In genomic region chr4:8905773-8906667, GRCh38 we compare ENCODE assay signal across 29 cellular contexts. TPM values are rescaled to one million over a fixed set of nuclear protein-coding genes. Genes with fewer than 3 reads are reported as not detected.
DNase-seq lines count a peak whose midpoint lies in the region; ATAC-seq and TF ChIP-seq lines count a peak whose summit lies in the region.
"Had no signal": no experiment of that assay in that cellular context is flagged by ENCODE, and none has a peak within 500 bp of the region (broad histone marks: within the 10 kb centered on the region; RNA-seq: fewer than 3 reads in every experiment).

No MANE protein-coding gene starts in this region.

- no peaks in the 10 kb centered on the region for H3K27me3 Mint-ChIP-seq in activated B cell treated with CpG ODN at 0.5 μM for 24 hours
- H3K27me3 Mint-ChIP-seq in activated CD4-positive, alpha-beta T cell treated with anti-CD3 and anti-CD28 coated beads for 36 hours: no peaks in the 10 kb centered on the region
- H3K27me3 Mint-ChIP-seq: central memory CD8-positive, alpha-beta T cell had no signal

- H3K27ac ChIP-seq in heart right ventricle (no peak overlapping the region), upper lobe of right lung (no peak overlapping the region)
- H3K27ac ChIP-seq: ascending aorta, parathyroid adenoma, SJCRH30, transverse colon had no signal

- intact Hi-C loops in cardiac septum (cut with DNase I): no loop called here
- intact Hi-C loops in heart right ventricle (cut with DNase I): no loop called here
- intact Hi-C loops in activated B cell treated with CpG ODN at 0.5 μM for 24 hours (cut with micrococcal nuclease): no loop called here
- intact Hi-C loops in upper lobe of right lung (cut with DNase I): no loop called here
- intact Hi-C loops in activated CD4-positive, alpha-beta T cell treated with anti-CD3 and anti-CD28 coated beads for 36 hours (cut with DNase I, micrococcal nuclease): no loop called here

- H3K9me3 ChIP-seq in heart right ventricle: peaks cover 0 to 25% (median 13%) of the 10 kb centered on the region in 11 donors
- H3K9me3 ChIP-seq in upper lobe of right lung: peaks cover 3% of the 10 kb centered on the region

- H3K36me3 ChIP-seq in heart right ventricle: no peaks in the 10 kb centered on the region
- no peaks in the 10 kb centered on the region for H3K36me3 ChIP-seq in upper lobe of right lung
- H3K36me3 ChIP-seq: ascending aorta, SJCRH30, transverse colon had no signal

- no peak for TF ChIP-seq CTCF in heart right ventricle (IDR thresholded peaks at IDR 0.05)
- no peak for TF ChIP-seq CTCF in activated B cell treated with CpG ODN at 0.5 μM for 24 hours (IDR thresholded peaks at IDR 0.05)
- no peak for TF ChIP-seq CTCF in upper lobe of right lung (IDR thresholded peaks at IDR 0.05)

- POLR2A ChIA-PET in activated B cell treated with CpG ODN at 0.5 μM for 24 hours (lab: Charles Lee): no interaction called here
- POLR2A ChIA-PET in activated CD4-positive, alpha-beta T cell treated with anti-CD3 and anti-CD28 coated beads for 36 hours (lab: Charles Lee): no interaction called here

- no peak overlapping the region for H3K4me3 Mint-ChIP-seq in activated B cell treated with CpG ODN at 0.5 μM for 24 hours
- H3K4me3 Mint-ChIP-seq in activated CD4-positive, alpha-beta T cell treated with anti-CD3 and anti-CD28 coated beads for 36 hours: no peak overlapping the region
- H3K4me3 Mint-ChIP-seq: central memory CD8-positive, alpha-beta T cell; memory B cell had no signal

- no peak overlapping the region for H3K27ac Mint-ChIP-seq in activated B cell treated with CpG ODN at 0.5 μM for 24 hours
- no peak overlapping the region for H3K27ac Mint-ChIP-seq in activated CD4-positive, alpha-beta T cell treated with anti-CD3 and anti-CD28 coated beads for 36 hours
- H3K27ac Mint-ChIP-seq: memory B cell, naive B cell had no signal

- H3K27me3 ChIP-seq in heart right ventricle: peaks cover 4 to 46% (median 40%) of the 10 kb centered on the region in 7 donors
- H3K27me3 ChIP-seq in upper lobe of right lung: no peaks in the 10 kb centered on the region
- H3K27me3 ChIP-seq: ascending aorta had no signal

- WGBS in heart right ventricle, 2 donors: 82 to 85% methylated on average over 33 of the region's 33 CpGs

- no peaks in the 10 kb centered on the region for H3K4me1 ChIP-seq in heart right ventricle
- H3K4me1 ChIP-seq in upper lobe of right lung: no peaks in the 10 kb centered on the region
- H3K4me1 ChIP-seq: ascending aorta, parathyroid adenoma, SJCRH30, transverse colon had no signal

- H3K4me3 ChIP-seq in heart right ventricle: no peak overlapping the region
- no peak overlapping the region for H3K4me3 ChIP-seq in upper lobe of right lung
- H3K4me3 ChIP-seq: ascending aorta, SJCRH30, transverse colon had no signal

- H3K4me1 Mint-ChIP-seq in activated B cell treated with CpG ODN at 0.5 μM for 24 hours: no peaks in the 10 kb centered on the region
- H3K4me1 Mint-ChIP-seq in activated CD4-positive, alpha-beta T cell treated with anti-CD3 and anti-CD28 coated beads for 36 hours: no peaks in the 10 kb centered on the region
- H3K4me1 Mint-ChIP-seq: central memory CD8-positive, alpha-beta T cell; memory B cell; naive B cell had no signal

- DNase-seq in cardiac septum (ENCODE audit: low spot score): peak; percentile 67
- no peak for DNase-seq in heart right ventricle
- peak; percentile 6 for DNase-seq in activated B cell treated with CpG ODN at 0.5 μM for 24 hours
- peak; percentile 82 for DNase-seq in mesenteric fat pad (ENCODE audit: low spot score)
- DNase-seq in upper lobe of right lung: peak; percentile 53
- DNase-seq in activated CD4-positive, alpha-beta T cell treated with anti-CD3 and anti-CD28 coated beads for 36 hours: no peak
- DNase-seq: activated gamma-delta T cell treated with Interleukin-2 at 50 U/mL for 16 hours; DND-41; effector CD4-positive, alpha-beta T cell; foreskin melanocyte; HCEC 1CT; hypothalamus; KG1; naive B cell; NCI-H1694 treated with DMSO at 0.1 percent for 48 hours; NCI-H226; NCI-H774; SJCRH30; stimulated activated CD4-positive, alpha-beta T cell treated with anti-CD3 and anti-CD28 coated beads, Interleukin-2, amount 100 ng/mL, for 48 hours; stimulated activated naive CD8-positive, alpha-beta T cell treated with anti-CD3 and anti-CD28 coated beads, Interleukin-15, Interleukin-2, amounts not matched to agents 100 U/mL and 50 U/mL, for 24 hours; T-helper 2 cell; transverse colon had no signal

- ATAC-seq in heart right ventricle: no peak
- no peak for ATAC-seq in activated B cell treated with CpG ODN at 0.5 μM for 24 hours (ENCODE audit: low read depth)
- ATAC-seq in upper lobe of right lung: no peak
- ATAC-seq in HG03196 (IDR thresholded peaks at IDR 0.05; ENCODE audit: unreplicated experiment): no peak
- no peak for ATAC-seq in activated CD4-positive, alpha-beta T cell treated with anti-CD3 and anti-CD28 coated beads for 36 hours
- ATAC-seq: stimulated activated naive CD8-positive, alpha-beta T cell treated with anti-CD3 and anti-CD28 coated beads, Interleukin-15, Interleukin-2, amounts not matched to agents 100 U/mL and 50 U/mL, for 24 hours had no signal

- H3K9me3 Mint-ChIP-seq in activated B cell treated with CpG ODN at 0.5 μM for 24 hours: peaks cover 2% of the 10 kb centered on the region
- peaks cover 10% of the 10 kb centered on the region for H3K9me3 Mint-ChIP-seq in activated CD4-positive, alpha-beta T cell treated with anti-CD3 and anti-CD28 coated beads for 36 hours (ENCODE audit: low read depth)

- CTCF ChIA-PET in activated B cell treated with CpG ODN at 0.5 μM for 24 hours (lab: Charles Lee): no interaction called here
- CTCF ChIA-PET in activated CD4-positive, alpha-beta T cell treated with anti-CD3 and anti-CD28 coated beads for 36 hours (lab: Charles Lee): no interaction called here

- H3K36me3 Mint-ChIP-seq in activated B cell treated with CpG ODN at 0.5 μM for 24 hours (ENCODE audit: low read depth): no peaks in the 10 kb centered on the region
- H3K36me3 Mint-ChIP-seq in activated CD4-positive, alpha-beta T cell treated with anti-CD3 and anti-CD28 coated beads for 36 hours (ENCODE audit: low read depth): no peaks in the 10 kb centered on the region
- H3K36me3 Mint-ChIP-seq: memory B cell, naive B cell had no signal

RNA-seq across cellular contexts. Expression of gene HMX1, which starts 34.4 kb away (rescaled TPM):
- total RNA-seq in cardiac septum (not detected), heart right ventricle (under 1 TPM in 1 of 10 donors, not detected in 9; 0.15 TPM), activated B cell treated with CpG ODN at 0.5 μM for 24 hours (not detected in 2 replicates), mesenteric fat pad (not detected), upper lobe of right lung (not detected)
- polyA plus RNA-seq in heart right ventricle: not detected
- total RNA-seq in activated CD4-positive, alpha-beta T cell treated with anti-CD3 and anti-CD28 coated beads for 36 hours: not detected
- total RNA-seq: ascending aorta, SJCRH30, skeletal muscle tissue, transverse colon had no signal
- polyA plus RNA-seq: esophagus had no signal

Comparison
In these comparisons a context has a peak if more than half of its experiments do, and no peak if none do; other contexts are left out.
1. DNase-seq: peak in cardiac septum (single experiment), activated B cell treated with CpG ODN at 0.5 μM for 24 hours (single experiment), mesenteric fat pad (single experiment) and upper lobe of right lung (single experiment); none in heart right ventricle (0 of 2) and activated CD4-positive, alpha-beta T cell treated with anti-CD3 and anti-CD28 coated beads for 36 hours (single experiment).